In the genomic region with DNA sequence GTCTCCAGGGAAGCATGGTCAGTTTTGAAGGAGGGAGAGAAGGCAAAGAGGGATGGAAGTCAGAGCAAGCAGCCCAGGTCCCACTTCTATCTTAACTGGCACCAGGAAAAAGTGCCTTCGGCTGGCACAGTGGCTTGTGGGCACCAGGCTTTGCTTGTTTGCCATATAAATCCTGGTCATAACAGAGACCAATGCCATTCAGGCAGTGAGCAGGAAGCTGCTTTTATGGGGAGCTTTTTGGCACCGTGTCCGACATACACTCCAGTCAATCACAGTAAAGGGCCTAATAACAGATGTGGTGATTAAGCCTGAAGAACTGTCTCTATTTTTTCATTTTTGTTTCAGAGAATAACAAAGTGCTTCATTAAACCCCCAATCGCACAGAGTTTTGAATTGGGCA, we compare ENCODE assay signal across 27 cellular contexts. TPM values are rescaled to one million over a fixed set of nuclear protein-coding genes. Genes with fewer than 3 reads are reported as not detected.
A peak's percentile ranks its signal among the peaks of the same experiment; 100 is the strongest.
DNase-seq lines count a peak whose midpoint lies in the region; ATAC-seq, FAIRE-seq and TF ChIP-seq lines count a peak whose summit lies in the region.
"Had no signal": no experiment of that assay in that cellular context is flagged by ENCODE, and none has a peak within 500 bp of the region (broad histone marks: within the 10 kb centered on the region; RNA-seq: fewer than 3 reads in every experiment).

No MANE protein-coding gene starts in this region.

- no peak for TF ChIP-seq POLR2A in H1 (IDR thresholded peaks at IDR 0.05; ENCODE audit: control extremely low read depth in 1 of 2, low read depth in 2 of 2, low read length in 2 of 2)

- peaks cover 8% of the 10 kb centered on the region; the same call in 1 of the 2 replicates for H3K4me1 ChIP-seq in H9 (ENCODE audit: insufficient read depth, low read length)
- H3K4me1 ChIP-seq in H1 (replicated peaks in 1 of 4; ENCODE audit: control insufficient read depth in 3 of 4, insufficient read depth in 4 of 4, low read length in 3 of 4) = peaks cover 3 to 16% (median 9%) of the 10 kb centered on the region in 4 experiments
- H3K4me1 ChIP-seq: heart right ventricle, thyroid gland had no signal

- no peaks in the 10 kb centered on the region for H3K27me3 Mint-ChIP-seq in H9 (ENCODE audit: low read depth)

- no peak for FAIRE-seq in H1 (lab: Jason Lieb, UNC)
- FAIRE-seq: colon, D721Med had no signal

- H3K4me1 Mint-ChIP-seq in H9 = peaks cover 58 to 60% of the 10 kb centered on the region in 2 experiments
- H3K4me1 Mint-ChIP-seq: memory B cell had no signal

- H2BK120ac ChIP-seq in H9 (ENCODE audit: low read depth, low read length, poor library complexity, severe bottlenecking) (no peak overlapping the region), H1 (replicated peaks; ENCODE audit: low read depth, low read length) (no peak overlapping the region)

- no peak for TF ChIP-seq EP300 in H1 (IDR thresholded peaks at IDR 0.05; ENCODE audit: borderline replicate concordance in 1 of 2, low read depth in 2 of 2, low read length in 2 of 2)

- H3K27me3 ChIP-seq in H9 (ENCODE audit: insufficient read depth, low read length) (no peaks in the 10 kb centered on the region), H1 (replicated peaks in 1 of 4; ENCODE audit: control insufficient read depth in 3 of 4, extremely low read depth in 1 of 4, insufficient read depth in 3 of 4, low read length in 3 of 4) (no peaks in the 10 kb centered on the region), H7 (ENCODE audit: control insufficient read depth, insufficient read depth, low read length) (no peaks in the 10 kb centered on the region)
- H3K27me3 ChIP-seq: brain microvascular endothelial cell, thyroid gland had no signal

- H3K4ac ChIP-seq in H9 (ENCODE audit: low read depth, low read length) = no peak overlapping the region
- H3K4ac ChIP-seq in H1 (replicated peaks; ENCODE audit: insufficient read length, low read depth, low read length) = no peak overlapping the region

- no peaks in the 10 kb centered on the region for H3K23me2 ChIP-seq in H9 (ENCODE audit: insufficient read length, low read depth, low read length, poor library complexity, severe bottlenecking)
- H3K23me2 ChIP-seq in H1 (ENCODE audit: low read depth, low read length) = no peaks in the 10 kb centered on the region

- CTCF ChIA-PET in H1 (lab: Charles Lee; ENCODE audit: partially characterized antibody) = interaction anchor here (1.0 to 3.3 kb wide), 8 partner anchors 8 to 179 kb away, joined by 3 to 12 read pairs (median 4); no protein-coding TSS in a partner anchor

- no peaks in the 10 kb centered on the region for H3K9me3 ChIP-seq in H9 (ENCODE audit: control insufficient read depth, low read depth, low read length)
- no peaks in the 10 kb centered on the region for H3K9me3 ChIP-seq in H1 (ENCODE audit: insufficient read depth in 2 of 2, low read depth in 1 of 2, low read length in 1 of 2)
- H3K9me3 ChIP-seq: MG63, thyroid gland had no signal

- H3K4me3 Mint-ChIP-seq in H9 = no peak overlapping the region
- H3K4me3 Mint-ChIP-seq: activated CD8-positive, alpha-beta memory T cell treated with anti-CD3 and anti-CD28 coated beads, Interleukin-2, amount 10 ng/mL, durations not matched to agents 7 days and 5 days; CD4-positive, alpha-beta T cell; effector memory CD8-positive, alpha-beta T cell; memory B cell had no signal

- H3K9ac ChIP-seq in H9 (ENCODE audit: extremely low read depth, insufficient read length, low read length) (no peak overlapping the region), H1 (replicated peaks in 1 of 4; ENCODE audit: extremely low read depth in 1 of 4, low read depth in 3 of 4, low read length in 3 of 4) (no peak overlapping the region)

- H3K4me3 ChIP-seq in H1 (ENCODE audit: extremely low read depth in 1 of 4, insufficient read depth in 2 of 4, low read depth in 3 of 4, low read length in 4 of 4) (no peak overlapping the region), H7 (ENCODE audit: insufficient read depth, low read depth, low read length) (no peak overlapping the region)
- H3K4me3 ChIP-seq: heart right ventricle, MG63, thyroid gland had no signal

- TF ChIP-seq CTCF in H9 (conservative IDR thresholded peaks at IDR 0.05) (no peak), H1 (IDR thresholded peaks at IDR 0.05; ENCODE audit: control extremely low read depth in 1 of 3, insufficient read depth in 1 of 3, low read depth in 1 of 3, low read length in 3 of 3) (no peak)

- H3K79me2 ChIP-seq in H9 (ENCODE audit: insufficient read depth, low read length) (peaks cover 2% of the 10 kb centered on the region; the same call in 1 of the 2 replicates), H1 (ENCODE audit: control insufficient read depth in 1 of 2, insufficient read depth in 2 of 2, low read length in 2 of 2) (peaks cover 0 to 77% of the 10 kb centered on the region in 2 experiments; a peak in 3 of 4 replicates)

- no peak overlapping the region for H3T11ph ChIP-seq in H9 (ENCODE audit: low read length)

- H2BK20ac ChIP-seq in H9 (ENCODE audit: low read depth, low read length, poor library complexity, severe bottlenecking) (no peak overlapping the region), H1 (ENCODE audit: low read length) (no peak overlapping the region)

- H3K27ac Mint-ChIP-seq in H9 = 0 out of 7 replicates have a peak overlapping the region, but pooled peaks of 1 of the 3 experiments have one; percentile 57
- H3K27ac Mint-ChIP-seq: activated CD8-positive, alpha-beta memory T cell treated with anti-CD3 and anti-CD28 coated beads, Interleukin-2, amount 10 ng/mL, durations not matched to agents 7 days and 5 days; CD4-positive, alpha-beta T cell; effector memory CD8-positive, alpha-beta T cell; memory B cell had no signal

- H3K14ac ChIP-seq in H9 (ENCODE audit: insufficient read depth, low read length) = 0 out of 2 replicates have a peak overlapping the region, but pooled peaks have one; percentile 14
- no peak overlapping the region for H3K14ac ChIP-seq in H1 (ENCODE audit: insufficient read length)

- DNase-seq in H9 (no peak), NCI-H2081 (lab: John Stamatoyannopoulos, UW) (peak; percentile 27 to 64), H1 (ENCODE audit: low read depth in 1 of 2, low spot score in 2 of 2) (no peak), pons (ENCODE audit: low spot score) (peak; percentile 58), H7 (no peak), 8988T (no peak)
- DNase-seq: activated CD8-positive, alpha-beta memory T cell treated with anti-CD3 and anti-CD28 coated beads, Interleukin-2, amount 10 ng/mL, durations not matched to agents 7 days and 5 days; activated naive CD4-positive, alpha-beta T cell; activated T-cell treated with anti-CD3 and anti-CD28 coated beads, Interleukin-2, amount 50 U/mL, for 48 hours; brain microvascular endothelial cell; CD4-positive, alpha-beta T cell; effector memory CD8-positive, alpha-beta T cell; erythroblast; HCEC 1CT; heart right ventricle; left cardiac atrium; MG63; NCI-H2171; NCI-H524 treated with DMSO at 0.1 percent for 48 hours; stimulated activated naive CD8-positive, alpha-beta T cell treated with anti-CD3 and anti-CD28 coated beads, Interleukin-15, Interleukin-2, amounts not matched to agents 100 U/mL and 50 U/mL, for 24 hours; T1000; thyroid gland had no signal

- H3K9me3 Mint-ChIP-seq in H9 = peaks cover 7 to 9% of the 10 kb centered on the region in 2 experiments; a peak in 4 of 5 replicates
- H3K9me3 Mint-ChIP-seq: CD4-positive, alpha-beta T cell; effector memory CD8-positive, alpha-beta T cell; memory B cell had no signal

- H3K27ac ChIP-seq in H9 (ENCODE audit: insufficient read length, low read depth, low read length) (no peak overlapping the region), H1 (ENCODE audit: low read depth, low read length) (no peak overlapping the region)
- H3K27ac ChIP-seq: brain microvascular endothelial cell, heart right ventricle, thyroid gland had no signal

- no peak overlapping the region for H2AFZ ChIP-seq in H9 (ENCODE audit: low read length)
- no peak overlapping the region for H2AFZ ChIP-seq in H1 (ENCODE audit: low read length)

- H2BK12ac ChIP-seq in H9 (ENCODE audit: insufficient read length, low read depth, low read length) (no peak overlapping the region), H1 (ENCODE audit: low read depth, low read length) (peak overlapping the region; percentile 78; the same call in 1 of the 2 replicates)

- H3K23ac ChIP-seq in H9 (ENCODE audit: insufficient read length, low read depth, low read length) = no peak overlapping the region
- no peak overlapping the region for H3K23ac ChIP-seq in H1 (ENCODE audit: insufficient read length)

- H3K56ac ChIP-seq in H9 (ENCODE audit: insufficient read length, low read depth, low read length) (no peak overlapping the region), H1 (replicated peaks; ENCODE audit: insufficient read length, low read depth, low read length) (no peak overlapping the region)

- H2BK15ac ChIP-seq in H9 (ENCODE audit: low read depth, low read length) (no peak overlapping the region), H1 (ENCODE audit: low read length) (no peak overlapping the region)

- H4K8ac ChIP-seq in H9 (replicated peaks; ENCODE audit: insufficient read length, low read depth, low read length) = no peak overlapping the region
- H4K8ac ChIP-seq in H1 (ENCODE audit: extremely low read depth, insufficient read depth, low read length) = no peak overlapping the region

- no peak for TF ChIP-seq RAD21 in H1 (IDR thresholded peaks at IDR 0.05 in 1 of 2, conservative IDR thresholded peaks at IDR 0.05 in 1 of 2; ENCODE audit: low read depth in 2 of 2, low read length in 2 of 2)

- H2BK5ac ChIP-seq in H9 (ENCODE audit: insufficient read length, low read length) = no peak overlapping the region
- no peak overlapping the region for H2BK5ac ChIP-seq in H1 (ENCODE audit: low read depth, low read length)

- H3K18ac ChIP-seq in H9 (ENCODE audit: insufficient read length, low read depth, low read length) (no peak overlapping the region), H1 (ENCODE audit: extremely low read depth, low read length) (no peak overlapping the region)

- no CpG with 5 or more reads among the region's 4 CpGs for WGBS in H9 (ENCODE audit: extremely low coverage, insufficient read length, low lambda C conversion rate)
- WGBS in H1 (ENCODE audit: extremely low coverage in 1 of 2, insufficient coverage in 1 of 2, insufficient read length in 1 of 2, insufficient replicate concordance in 2 of 2, low coverage in 1 of 2, low lambda C conversion rate in 2 of 2, missing lambda C conversion rate in 1 of 2), 2 experiments = 41% methylated on average over 4 of the region's 4 CpGs; no CpG with 5 or more reads in 1 of the 2 experiments

- ATAC-seq in HG03280 (IDR thresholded peaks at IDR 0.05; ENCODE audit: unreplicated experiment) (no peak), GM21515 (IDR thresholded peaks at IDR 0.05; ENCODE audit: unreplicated experiment) (no peak)
- ATAC-seq: activated CD8-positive, alpha-beta memory T cell treated with anti-CD3 and anti-CD28 coated beads, Interleukin-2, amount 10 ng/mL, durations not matched to agents 7 days and 5 days; effector memory CD8-positive, alpha-beta T cell; heart right ventricle; left cardiac atrium; stimulated activated naive CD8-positive, alpha-beta T cell treated with anti-CD3 and anti-CD28 coated beads, Interleukin-15, Interleukin-2, amounts not matched to agents 100 U/mL and 50 U/mL, for 24 hours had no signal

- peaks cover 2 to 27% (median 20%) of the 10 kb centered on the region in 3 experiments; a peak in 5 of 7 replicates for H3K36me3 Mint-ChIP-seq in H9 (ENCODE audit: insufficient read depth in 1 of 3, low read depth in 3 of 3)
- H3K36me3 Mint-ChIP-seq: activated CD8-positive, alpha-beta memory T cell treated with anti-CD3 and anti-CD28 coated beads, Interleukin-2, amount 10 ng/mL, durations not matched to agents 7 days and 5 days; memory B cell had no signal

- H4K20me1 ChIP-seq in H9 (ENCODE audit: control insufficient read depth, insufficient read depth, insufficient read length) = no peaks in the 10 kb centered on the region
- H4K20me1 ChIP-seq in H1 (replicated peaks in 1 of 2; ENCODE audit: control insufficient read depth in 1 of 2, insufficient read depth in 2 of 2, low read length in 2 of 2) = no peaks in the 10 kb centered on the region

- H3K79me1 ChIP-seq in H9 (ENCODE audit: insufficient read depth, low read depth, low read length, poor library complexity, severe bottlenecking) (no peaks in the 10 kb centered on the region), H1 (ENCODE audit: low read depth, low read length) (no peaks in the 10 kb centered on the region)

- H2AK5ac ChIP-seq in H9 (ENCODE audit: insufficient read length, low read length) = no peak overlapping the region
- H2AK5ac ChIP-seq in H1 (ENCODE audit: low read depth, low read length) = no peak overlapping the region; the same call in 1 of the 2 replicates

- no peak overlapping the region for H3K4me2 ChIP-seq in H9 (ENCODE audit: insufficient read depth, insufficient read length, low read length)
- H3K4me2 ChIP-seq in H1 (ENCODE audit: insufficient read depth in 1 of 2, low read depth in 2 of 2, low read length in 2 of 2) = no peak overlapping the region

- H4K91ac ChIP-seq in H9 (ENCODE audit: insufficient read length, low read depth, low read length) = no peak overlapping the region
- no peak overlapping the region for H4K91ac ChIP-seq in H1 (replicated peaks; ENCODE audit: insufficient read length, low read length)

- H3K36me3 ChIP-seq in H1 (ENCODE audit: control insufficient read depth in 2 of 4, insufficient read depth in 4 of 4, low read length in 3 of 4) = no peaks in the 10 kb centered on the region
- no peaks in the 10 kb centered on the region for H3K36me3 ChIP-seq in H7 (replicated peaks; ENCODE audit: control insufficient read depth, insufficient read depth, low read length)
- H3K36me3 ChIP-seq: brain microvascular endothelial cell, heart right ventricle, MG63, thyroid gland had no signal

- H4K5ac ChIP-seq in H9 (ENCODE audit: insufficient read length, low read depth, low read length) (no peak overlapping the region), H1 (ENCODE audit: insufficient read length, low read depth, low read length) (no peak overlapping the region)

- POLR2A ChIA-PET in H1 (lab: Charles Lee; ENCODE audit: partially characterized antibody) = interaction anchor here (1.0 kb wide), 1 partner anchor 15 kb away, joined by 3 read pairs; no protein-coding TSS in a partner anchor

RNA-seq across cellular contexts. Expression of a gene that starts 21.5 kb away (rescaled TPM):
- total RNA-seq in H9 (2021) = 36.5 and 38.5 TPM in 2 replicates
- total RNA-seq in H1 (2021; fragmentation: NEBNext Ultra II Directional; extraction: Animal tissue kit (Norgen Biotek cat#: 25700)) = 38.2 and 43.2 TPM in 2 replicates
- 27.8 and 53.1 TPM in 2 replicates for polyA plus RNA-seq in H1 (2011; rRNA removed)
- polyA plus RNA-seq in H1 (2011; cell fraction: cytosol; rRNA removed) = 24.7 TPM
- 124 TPM for polyA plus RNA-seq in H1 (2011; cell fraction: nucleus; rRNA removed)
- 20.0 to 43.4 TPM (median 30.2 TPM) in 4 replicates for polyA plus RNA-seq in H1 (2012, experiment 1 of 2)
- 5.1 TPM for polyA plus RNA-seq in H1 (2012, experiment 2 of 2)
- polyA plus RNA-seq in H1 (2013, experiment 1 of 2) = 34.1 TPM
- polyA plus RNA-seq in H1 (2013, experiment 2 of 2) = 32.7 TPM
- 279 and 422 TPM in 2 replicates for polyA minus RNA-seq in H1 (2011; rRNA and poly(A)+ RNA removed)
- 46.1 TPM for polyA minus RNA-seq in H1 (2011; cell fraction: cytosol; rRNA and poly(A)+ RNA removed)
- polyA minus RNA-seq in H1 (2011; cell fraction: nucleus; rRNA and poly(A)+ RNA removed) = 141 TPM
- 12.4 and 18.6 TPM in 2 replicates for total RNA-seq in H7 (2014; rRNA removed; shearing (Covaris generic))
- total RNA-seq: activated CD8-positive, alpha-beta memory T cell treated with anti-CD3 and anti-CD28 coated beads, Interleukin-2, amount 10 ng/mL, durations not matched to agents 7 days and 5 days; CD4-positive, alpha-beta T cell had no signal

Comparison
In these comparisons a context has a peak if more than half of its experiments do, and no peak if none do; other contexts are left out.
1. DNase-seq: peak in NCI-H2081 (2 of 2) and pons (single experiment); none in H9 (single experiment), H1 (0 of 2), H7 (single experiment) and 8988T (single experiment).